ENCODE assay signal across 8 cellular contexts in the genomic region with DNA sequence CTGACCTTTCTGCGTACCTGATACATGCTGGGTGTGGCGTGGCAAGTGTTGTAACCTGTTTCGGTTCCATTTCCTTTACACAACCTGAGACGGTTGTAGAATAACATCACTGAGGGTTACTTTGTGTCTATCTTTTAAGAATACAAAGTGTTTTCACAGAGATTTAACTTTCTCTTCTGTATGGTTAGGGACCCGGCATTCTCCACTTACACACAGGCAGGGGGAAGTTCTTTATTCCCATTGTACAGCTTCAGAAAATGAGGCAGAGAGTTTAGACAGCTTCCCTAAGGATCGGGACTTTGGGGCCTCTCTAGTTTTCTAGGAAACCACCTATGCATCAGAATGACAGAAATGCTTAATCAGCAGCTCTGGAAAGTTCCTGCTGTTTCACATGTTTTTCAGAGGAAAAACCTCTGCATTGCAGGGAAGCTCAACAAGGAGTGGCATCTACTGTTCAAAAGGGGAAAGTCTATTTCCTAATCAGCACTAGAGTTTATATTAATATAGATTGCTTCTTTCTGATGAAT. TPM values are rescaled to one million over a fixed set of nuclear protein-coding genes. Genes with fewer than 3 reads are reported as not detected.
DNase-seq lines count a peak whose midpoint lies in the region; ATAC-seq, FAIRE-seq and TF ChIP-seq lines count a peak whose summit lies in the region.

No MANE protein-coding gene starts in this region.

- peak overlapping the region; percentile 87 to 93 for H3K9ac ChIP-seq in kidney (ENCODE audit: low read length in 2 of 2)

- H3K36me3 ChIP-seq in CD4-positive, CD25-positive, alpha-beta regulatory T cell (ENCODE audit: control insufficient read depth, insufficient read depth, low read length), result peaks cover 8% of the 10 kb centered on the region
- H3K36me3 ChIP-seq in kidney (ENCODE audit: control insufficient read depth in 1 of 2, insufficient read depth in 2 of 2, low read length in 2 of 2), result no peaks in the 10 kb centered on the region

- DNase-seq in CD4-positive, CD25-positive, alpha-beta regulatory T cell, result peak in 2 of 3 donors; percentile 84 to 89
- no peak for DNase-seq in activated naive CD8-positive, alpha-beta T cell treated with anti-CD3 and anti-CD28 coated beads for 36 hours
- DNase-seq in kidney (no peak), AG08395 (ENCODE audit: low spot score) (no peak), DMS153 treated with DMSO at 0.1 percent for 48 hours (lab: John Stamatoyannopoulos, UW; ENCODE audit: unreplicated experiment) (no peak)
- no peak for DNase-seq in stimulated activated naive CD8-positive, alpha-beta T cell treated with anti-CD3 and anti-CD28 coated beads, Interleukin-15, amount 100 ng/mL, for 72 hours

- intact Hi-C loops in kidney (cut with DNase I), result no loop called here

- peak; percentile 86 to 89 for ATAC-seq in CD4-positive, CD25-positive, alpha-beta regulatory T cell (ENCODE audit: low read depth in 2 of 2)
- peak; percentile 76 for ATAC-seq in GM19324 (IDR thresholded peaks at IDR 0.05; ENCODE audit: low FRiP score, unreplicated experiment)
- peak; percentile 88 for ATAC-seq in HG03342 (IDR thresholded peaks at IDR 0.05; ENCODE audit: unreplicated experiment)
- ATAC-seq in stimulated activated naive CD8-positive, alpha-beta T cell treated with anti-CD3 and anti-CD28 coated beads, Interleukin-15, amount 100 ng/mL, for 72 hours, result peak; percentile 95

- no peaks in the 10 kb centered on the region for H3K9me3 ChIP-seq in CD4-positive, CD25-positive, alpha-beta regulatory T cell (ENCODE audit: control insufficient read depth in 2 of 2, low read length in 2 of 2)
- no peaks in the 10 kb centered on the region for H3K9me3 ChIP-seq in kidney (ENCODE audit: control insufficient read depth in 1 of 2, low read length in 2 of 2)

- H3K4me1 ChIP-seq in CD4-positive, CD25-positive, alpha-beta regulatory T cell (ENCODE audit: control insufficient read depth, insufficient read depth, low read length, poor library complexity, severe bottlenecking), result peaks cover 26% of the 10 kb centered on the region
- H3K4me1 ChIP-seq in kidney (ENCODE audit: control insufficient read depth in 1 of 2, insufficient read depth in 1 of 2, low read depth in 1 of 2, low read length in 2 of 2), result peaks cover 2 to 9% of the 10 kb centered on the region in 2 donors

- peak overlapping the region; percentile 95 for H3K27ac ChIP-seq in CD4-positive, CD25-positive, alpha-beta regulatory T cell (ENCODE audit: insufficient read depth, low read length, poor library complexity, severe bottlenecking)
- peak overlapping the region; percentile 98 for H3K27ac ChIP-seq in kidney (ENCODE audit: low read depth in 2 of 2, low read length in 2 of 2)

- TF ChIP-seq CTCF in kidney (IDR thresholded peaks at IDR 0.05; ENCODE audit: borderline replicate concordance, extremely low read depth, insufficient read depth), result no peak

- H3K36me3 Mint-ChIP-seq in CD4-positive, CD25-positive, alpha-beta regulatory T cell, result no peaks in the 10 kb centered on the region
- peaks cover 3% of the 10 kb centered on the region for H3K36me3 Mint-ChIP-seq in activated naive CD8-positive, alpha-beta T cell treated with anti-CD3 and anti-CD28 coated beads for 36 hours

- H3K9me3 Mint-ChIP-seq in CD4-positive, CD25-positive, alpha-beta regulatory T cell, result no peaks in the 10 kb centered on the region
- H3K9me3 Mint-ChIP-seq in activated naive CD8-positive, alpha-beta T cell treated with anti-CD3 and anti-CD28 coated beads for 36 hours, result no peaks in the 10 kb centered on the region
- H3K9me3 Mint-ChIP-seq in stimulated activated naive CD8-positive, alpha-beta T cell treated with anti-CD3 and anti-CD28 coated beads, Interleukin-15, amount 100 ng/mL, for 72 hours, result no peaks in the 10 kb centered on the region

- H3K27me3 ChIP-seq in CD4-positive, CD25-positive, alpha-beta regulatory T cell (ENCODE audit: control insufficient read depth, insufficient read depth, low read length), result no peaks in the 10 kb centered on the region

- peak overlapping the region; percentile 89 for H3K4me3 ChIP-seq in CD4-positive, CD25-positive, alpha-beta regulatory T cell (ENCODE audit: low read depth, low read length)
- peak overlapping the region; percentile 94 to 95 for H3K4me3 ChIP-seq in kidney (ENCODE audit: low read length in 2 of 2)

- H3K4me3 Mint-ChIP-seq in CD4-positive, CD25-positive, alpha-beta regulatory T cell, result peak overlapping the region; percentile 84 to 96 (median 90)
- peak overlapping the region; percentile 92 for H3K4me3 Mint-ChIP-seq in activated naive CD8-positive, alpha-beta T cell treated with anti-CD3 and anti-CD28 coated beads for 36 hours
- H3K4me3 Mint-ChIP-seq in stimulated activated naive CD8-positive, alpha-beta T cell treated with anti-CD3 and anti-CD28 coated beads, Interleukin-15, amount 100 ng/mL, for 72 hours, result peak overlapping the region; percentile 92 to 96

- H3K27ac Mint-ChIP-seq in CD4-positive, CD25-positive, alpha-beta regulatory T cell, result peak overlapping the region; percentile 98 to 99 (median 99)
- peak overlapping the region; percentile 95 for H3K27ac Mint-ChIP-seq in activated naive CD8-positive, alpha-beta T cell treated with anti-CD3 and anti-CD28 coated beads for 36 hours
- peak overlapping the region; percentile 97 to 98 for H3K27ac Mint-ChIP-seq in stimulated activated naive CD8-positive, alpha-beta T cell treated with anti-CD3 and anti-CD28 coated beads, Interleukin-15, amount 100 ng/mL, for 72 hours

- H3K27me3 Mint-ChIP-seq in CD4-positive, CD25-positive, alpha-beta regulatory T cell, result no peaks in the 10 kb centered on the region
- H3K27me3 Mint-ChIP-seq in activated naive CD8-positive, alpha-beta T cell treated with anti-CD3 and anti-CD28 coated beads for 36 hours, result no peaks in the 10 kb centered on the region
- H3K27me3 Mint-ChIP-seq in stimulated activated naive CD8-positive, alpha-beta T cell treated with anti-CD3 and anti-CD28 coated beads, Interleukin-15, amount 100 ng/mL, for 72 hours, result no peaks in the 10 kb centered on the region

- FAIRE-seq in kidney (lab: Jason Lieb, UNC), result no peak

- H3K4me1 Mint-ChIP-seq in CD4-positive, CD25-positive, alpha-beta regulatory T cell, result peaks cover 27 to 53% (median 41%) of the 10 kb centered on the region in 4 donors
- H3K4me1 Mint-ChIP-seq in activated naive CD8-positive, alpha-beta T cell treated with anti-CD3 and anti-CD28 coated beads for 36 hours, result peaks cover 49% of the 10 kb centered on the region
- H3K4me1 Mint-ChIP-seq in stimulated activated naive CD8-positive, alpha-beta T cell treated with anti-CD3 and anti-CD28 coated beads, Interleukin-15, amount 100 ng/mL, for 72 hours, result peaks cover 64% of the 10 kb centered on the region

RNA-seq across cellular contexts. Expression of a gene that starts 41.3 kb away (rescaled TPM):
- total RNA-seq in CD4-positive, CD25-positive, alpha-beta regulatory T cell, result 374 TPM
- polyA plus RNA-seq in CD4-positive, CD25-positive, alpha-beta regulatory T cell, result 10 to 100 TPM; 37.8 to 53.1 (median 47.2) TPM
- total RNA-seq in activated naive CD8-positive, alpha-beta T cell treated with anti-CD3 and anti-CD28 coated beads for 36 hours, result 100 to 1,000 TPM; 121 to 123 TPM
- 282 TPM for total RNA-seq in kidney
- 83.2 TPM for polyA plus RNA-seq in kidney (ENCODE audit: insufficient read depth, low read depth, low replicate concordance)

Comparison
In these comparisons a context has a peak if more than half of its experiments do, and no peak if none do; other contexts are left out.
1. DNase-seq: peak in CD4-positive, CD25-positive, alpha-beta regulatory T cell (2 of 3); none in activated naive CD8-positive, alpha-beta T cell treated with anti-CD3 and anti-CD28 coated beads for 36 hours (single experiment), kidney (single experiment), stimulated activated naive CD8-positive, alpha-beta T cell treated with anti-CD3 and anti-CD28 coated beads, Interleukin-15, amount 100 ng/mL, for 72 hours (0 of 2), AG08395 (single experiment) and DMS153 treated with DMSO at 0.1 percent for 48 hours (single experiment).
2. Peak in every context shown above with its lines, with median percentiles within 50 percentile points of each other: ATAC-seq, H3K27ac Mint-ChIP-seq and H3K4me3 Mint-ChIP-seq.